1 cellular context compared by ENCODE assay signal in genomic region chr1:176056312-176056711, GRCh38.
TF ChIP-seq lines count a peak whose summit lies in the region.

No MANE protein-coding gene starts in this region.

TF ChIP-seq in HepG2, 621 proteins besides CTCF, POLR2A, EP300 and RAD21 (continued from another document):
- TF ChIP-seq CREB3 (CRISPR knock-in tag; IDR thresholded peaks at IDR 0.05), result no peak
- no peak for TF ChIP-seq ZNF44 (CRISPR knock-in tag; IDR thresholded peaks at IDR 0.05)
- TF ChIP-seq ZNF543 (CRISPR knock-in tag; IDR thresholded peaks at IDR 0.05), result no peak
- no peak for TF ChIP-seq U2AF1 (optimal IDR thresholded peaks at IDR 0.05; ENCODE audit: low read depth, low read length)
- TF ChIP-seq NR2F1 (CRISPR knock-in tag; IDR thresholded peaks at IDR 0.05), result no peak
- no peak for TF ChIP-seq ZNF354B (CRISPR knock-in tag; IDR thresholded peaks at IDR 0.05)
- no peak for TF ChIP-seq ATF1 (CRISPR knock-in tag; IDR thresholded peaks at IDR 0.05)
- no peak for TF ChIP-seq EEA1 (CRISPR knock-in tag; IDR thresholded peaks at IDR 0.05; ENCODE audit: borderline replicate concordance)
- TF ChIP-seq RORA (CRISPR knock-in tag; IDR thresholded peaks at IDR 0.05), result no peak
- TF ChIP-seq ZNF276 (CRISPR knock-in tag; IDR thresholded peaks at IDR 0.05; ENCODE audit: low read depth), result no peak
- TF ChIP-seq ZNF800 (CRISPR knock-in tag; IDR thresholded peaks at IDR 0.05), result no peak
- no peak for TF ChIP-seq GATA4 (IDR thresholded peaks at IDR 0.05; ENCODE audit: borderline replicate concordance, low read depth)
- TF ChIP-seq MTA3 (CRISPR knock-in tag; IDR thresholded peaks at IDR 0.05), result no peak
- no peak for TF ChIP-seq CREB1 (IDR thresholded peaks at IDR 0.05)
- TF ChIP-seq CREB1 (CRISPR knock-in tag; IDR thresholded peaks at IDR 0.05), result no peak
